In the genomic region with DNA sequence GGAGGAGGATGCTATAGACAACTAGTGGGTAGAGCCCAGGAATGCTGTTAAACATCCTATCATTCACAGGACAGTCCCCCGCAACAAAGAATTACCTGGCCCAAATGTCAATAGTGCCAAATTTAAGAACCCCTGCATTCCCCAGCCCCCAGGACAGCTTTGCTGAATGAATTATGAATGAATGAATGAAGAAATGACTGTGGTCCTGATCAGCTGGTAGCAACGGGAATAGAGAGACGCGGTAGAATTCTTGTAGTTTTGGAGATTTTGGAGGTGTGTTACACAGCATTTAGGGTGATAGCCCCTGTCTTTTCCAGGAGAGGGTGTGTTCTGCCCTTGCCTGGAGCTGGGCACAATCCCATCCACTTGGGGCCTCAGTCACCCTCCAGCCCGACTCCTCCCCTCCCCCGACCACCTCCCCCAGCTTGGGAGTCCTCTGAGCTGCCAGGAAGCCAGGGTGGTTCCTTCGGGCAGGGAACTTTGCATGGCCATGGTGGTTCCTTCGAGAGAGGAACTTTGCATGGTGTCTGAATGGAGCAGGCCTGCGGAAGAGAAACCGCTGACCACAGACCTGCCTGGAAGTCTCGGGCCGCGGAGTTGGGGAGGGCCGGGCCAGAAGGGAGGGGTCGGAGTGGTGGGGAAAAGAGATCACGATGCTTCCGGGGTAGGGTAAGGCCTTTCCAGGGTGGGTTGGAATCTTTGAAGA, we compare ENCODE assay signal across 9 cellular contexts. TPM values are rescaled to one million over a fixed set of nuclear protein-coding genes. Genes with fewer than 3 reads are reported as not detected.
DNase-seq lines count a peak whose midpoint lies in the region; ATAC-seq and TF ChIP-seq lines count a peak whose summit lies in the region.
"Had no signal": no experiment of that assay in that cellular context is flagged by ENCODE, and none has a peak within 500 bp of the region (broad histone marks: within the 10 kb centered on the region; RNA-seq: fewer than 3 reads in every experiment).

No MANE protein-coding gene starts in this region.

- peaks cover 46% of the 10 kb centered on the region for H3K27me3 Mint-ChIP-seq in activated CD8-positive, alpha-beta T cell treated with anti-CD3 and anti-CD28 coated beads, Interleukin-2, amount 10 ng/mL, durations not matched to agents 7 days and 5 days (ENCODE audit: low read depth)
- H3K27me3 Mint-ChIP-seq in activated CD8-positive, alpha-beta T cell treated with anti-CD3 and anti-CD28 coated beads for 36 hours: peaks cover 50% of the 10 kb centered on the region
- H3K27me3 Mint-ChIP-seq in activated naive CD8-positive, alpha-beta T cell treated with anti-CD3 and anti-CD28 coated beads for 36 hours: peaks cover 63% of the 10 kb centered on the region

- intact Hi-C loops in activated CD8-positive, alpha-beta T cell treated with anti-CD3 and anti-CD28 coated beads for 36 hours (cut with micrococcal nuclease): no loop called here
- intact Hi-C loops in tibial artery (cut with DNase I; ENCODE audit: low total_unique reads): no loop called here

- H3K27ac ChIP-seq in tibial artery: no peak overlapping the region

- peaks cover 0 to 19% (median 5%) of the 10 kb centered on the region in 4 donors for H3K4me1 ChIP-seq in tibial artery

- no peak overlapping the region for H3K4me3 ChIP-seq in tibial artery

- peak overlapping the region; percentile 32 for H3K4me3 Mint-ChIP-seq in activated CD8-positive, alpha-beta T cell treated with anti-CD3 and anti-CD28 coated beads, Interleukin-2, amount 10 ng/mL, durations not matched to agents 7 days and 5 days
- no peak overlapping the region for H3K4me3 Mint-ChIP-seq in activated CD8-positive, alpha-beta T cell treated with anti-CD3 and anti-CD28 coated beads for 36 hours
- H3K4me3 Mint-ChIP-seq in activated naive CD8-positive, alpha-beta T cell treated with anti-CD3 and anti-CD28 coated beads for 36 hours: peak overlapping the region; percentile 69

- H3K9me3 Mint-ChIP-seq in activated CD8-positive, alpha-beta T cell treated with anti-CD3 and anti-CD28 coated beads, Interleukin-2, amount 10 ng/mL, durations not matched to agents 7 days and 5 days (ENCODE audit: insufficient read depth): no peaks in the 10 kb centered on the region
- no peaks in the 10 kb centered on the region for H3K9me3 Mint-ChIP-seq in activated CD8-positive, alpha-beta T cell treated with anti-CD3 and anti-CD28 coated beads for 36 hours
- H3K9me3 Mint-ChIP-seq in activated naive CD8-positive, alpha-beta T cell treated with anti-CD3 and anti-CD28 coated beads for 36 hours: no peaks in the 10 kb centered on the region

- ATAC-seq in activated CD8-positive, alpha-beta T cell treated with anti-CD3 and anti-CD28 coated beads, Interleukin-2, amount 10 ng/mL, durations not matched to agents 7 days and 5 days: peak; percentile 33
- no peak for ATAC-seq in activated CD8-positive, alpha-beta T cell treated with anti-CD3 and anti-CD28 coated beads for 36 hours
- ATAC-seq in left lobe of liver: peak; percentile 67

- no peaks in the 10 kb centered on the region for H3K36me3 ChIP-seq in tibial artery

- no peaks in the 10 kb centered on the region for H3K9me3 ChIP-seq in tibial artery

- peaks cover 7 to 73% of the 10 kb centered on the region in 2 donors for H3K27me3 ChIP-seq in tibial artery

- H3K27ac Mint-ChIP-seq in activated CD8-positive, alpha-beta T cell treated with anti-CD3 and anti-CD28 coated beads, Interleukin-2, amount 10 ng/mL, durations not matched to agents 7 days and 5 days: no peak overlapping the region
- no peak overlapping the region for H3K27ac Mint-ChIP-seq in activated CD8-positive, alpha-beta T cell treated with anti-CD3 and anti-CD28 coated beads for 36 hours
- no peak overlapping the region for H3K27ac Mint-ChIP-seq in activated naive CD8-positive, alpha-beta T cell treated with anti-CD3 and anti-CD28 coated beads for 36 hours

- POLR2A ChIA-PET in activated CD8-positive, alpha-beta T cell treated with anti-CD3 and anti-CD28 coated beads, Interleukin-2, amount 10 ng/mL, durations not matched to agents 7 days and 5 days (lab: Charles Lee): no interaction called here
- POLR2A ChIA-PET in activated CD8-positive, alpha-beta T cell treated with anti-CD3 and anti-CD28 coated beads for 36 hours (lab: Charles Lee): no interaction called here

- no peak for DNase-seq in activated CD8-positive, alpha-beta T cell treated with anti-CD3 and anti-CD28 coated beads, Interleukin-2, amount 10 ng/mL, durations not matched to agents 7 days and 5 days
- DNase-seq in activated CD8-positive, alpha-beta T cell treated with anti-CD3 and anti-CD28 coated beads for 36 hours: no peak
- DNase-seq in activated naive CD8-positive, alpha-beta T cell treated with anti-CD3 and anti-CD28 coated beads for 36 hours: no peak
- DNase-seq in left lobe of liver (ENCODE audit: low spot score) (no peak), tibial artery (peak; percentile 49 to 75)
- no peak for DNase-seq in effector CD4-positive, alpha-beta T cell
- DNase-seq in stimulated activated naive CD4-positive, alpha-beta T cell (lab: John Stamatoyannopoulos, UW): no peak
- no peak for DNase-seq in activated CD4-positive, CD25-positive, alpha-beta regulatory T cell (lab: John Stamatoyannopoulos, UW)

- TF ChIP-seq CTCF in activated CD8-positive, alpha-beta T cell treated with anti-CD3 and anti-CD28 coated beads for 36 hours (IDR thresholded peaks at IDR 0.05): no peak
- no peak for TF ChIP-seq CTCF in tibial artery (IDR thresholded peaks at IDR 0.05)

- no peaks in the 10 kb centered on the region for H3K36me3 Mint-ChIP-seq in activated CD8-positive, alpha-beta T cell treated with anti-CD3 and anti-CD28 coated beads, Interleukin-2, amount 10 ng/mL, durations not matched to agents 7 days and 5 days (ENCODE audit: low read depth)
- H3K36me3 Mint-ChIP-seq in activated CD8-positive, alpha-beta T cell treated with anti-CD3 and anti-CD28 coated beads for 36 hours (ENCODE audit: low read depth): no peaks in the 10 kb centered on the region
- H3K36me3 Mint-ChIP-seq in activated naive CD8-positive, alpha-beta T cell treated with anti-CD3 and anti-CD28 coated beads for 36 hours: no peaks in the 10 kb centered on the region

- peaks cover 19% of the 10 kb centered on the region for H3K4me1 Mint-ChIP-seq in activated CD8-positive, alpha-beta T cell treated with anti-CD3 and anti-CD28 coated beads, Interleukin-2, amount 10 ng/mL, durations not matched to agents 7 days and 5 days (ENCODE audit: low read depth)
- peaks cover 15% of the 10 kb centered on the region for H3K4me1 Mint-ChIP-seq in activated CD8-positive, alpha-beta T cell treated with anti-CD3 and anti-CD28 coated beads for 36 hours (ENCODE audit: low read depth)
- peaks cover 13% of the 10 kb centered on the region for H3K4me1 Mint-ChIP-seq in activated naive CD8-positive, alpha-beta T cell treated with anti-CD3 and anti-CD28 coated beads for 36 hours

- CTCF ChIA-PET in activated CD8-positive, alpha-beta T cell treated with anti-CD3 and anti-CD28 coated beads, Interleukin-2, amount 10 ng/mL, durations not matched to agents 7 days and 5 days (lab: Charles Lee): no interaction called here
- CTCF ChIA-PET in activated CD8-positive, alpha-beta T cell treated with anti-CD3 and anti-CD28 coated beads for 36 hours (lab: Charles Lee): no interaction called here

RNA-seq across cellular contexts. Expression of gene HCK, which starts 1.0 kb away (rescaled TPM):
- total RNA-seq in activated CD8-positive, alpha-beta T cell treated with anti-CD3 and anti-CD28 coated beads, Interleukin-2, amount 10 ng/mL, durations not matched to agents 7 days and 5 days: not detected
- not detected for total RNA-seq in activated CD8-positive, alpha-beta T cell treated with anti-CD3 and anti-CD28 coated beads for 36 hours
- total RNA-seq in activated naive CD8-positive, alpha-beta T cell treated with anti-CD3 and anti-CD28 coated beads for 36 hours: not detected
- 3.7 TPM for total RNA-seq in left lobe of liver

RNA-seq across cellular contexts. Expression of gene CCM2L, which starts 40.8 kb away (rescaled TPM):
- total RNA-seq in activated CD8-positive, alpha-beta T cell treated with anti-CD3 and anti-CD28 coated beads, Interleukin-2, amount 10 ng/mL, durations not matched to agents 7 days and 5 days: not detected
- not detected for total RNA-seq in activated CD8-positive, alpha-beta T cell treated with anti-CD3 and anti-CD28 coated beads for 36 hours
- not detected for total RNA-seq in activated naive CD8-positive, alpha-beta T cell treated with anti-CD3 and anti-CD28 coated beads for 36 hours
- total RNA-seq in left lobe of liver: 1.5 TPM
- total RNA-seq: osteoblast had no signal

RNA-seq across cellular contexts. Expression of gene TM9SF4, which starts 58.5 kb away (rescaled TPM):
- total RNA-seq in activated CD8-positive, alpha-beta T cell treated with anti-CD3 and anti-CD28 coated beads, Interleukin-2, amount 10 ng/mL, durations not matched to agents 7 days and 5 days: 10 to 100 TPM; 29.8 to 30.4 TPM
- total RNA-seq in activated CD8-positive, alpha-beta T cell treated with anti-CD3 and anti-CD28 coated beads for 36 hours: 10 to 100 TPM; 36.5 to 39.5 TPM
- total RNA-seq in activated naive CD8-positive, alpha-beta T cell treated with anti-CD3 and anti-CD28 coated beads for 36 hours: 10 to 100 TPM; 39.2 to 42.5 TPM
- total RNA-seq in left lobe of liver: 25.3 TPM

Comparison
In these comparisons a context has a peak if more than half of its experiments do, and no peak if none do; other contexts are left out.
1. DNase-seq: peak in tibial artery (2 of 2); none in activated CD8-positive, alpha-beta T cell treated with anti-CD3 and anti-CD28 coated beads, Interleukin-2, amount 10 ng/mL, durations not matched to agents 7 days and 5 days (single experiment), activated CD8-positive, alpha-beta T cell treated with anti-CD3 and anti-CD28 coated beads for 36 hours (single experiment), activated naive CD8-positive, alpha-beta T cell treated with anti-CD3 and anti-CD28 coated beads for 36 hours (single experiment), left lobe of liver (single experiment), effector CD4-positive, alpha-beta T cell (single experiment), stimulated activated naive CD4-positive, alpha-beta T cell (0 of 6) and activated CD4-positive, CD25-positive, alpha-beta regulatory T cell (0 of 4).